Comparison of ENCODE assay signal across 19 cellular contexts in genomic region chr15:66997212-66997611, GRCh38.
DNase-seq lines count a peak whose midpoint lies in the region; ATAC-seq and TF ChIP-seq lines count a peak whose summit lies in the region.
"Had no signal": no experiment of that assay in that cellular context is flagged by ENCODE, and none has a peak within 500 bp of the region (broad histone marks: within the 10 kb centered on the region; RNA-seq: fewer than 3 reads in every experiment).

No MANE protein-coding gene starts in this region.

- H3K27ac ChIP-seq in osteoblast (ENCODE audit: low read depth, low read length): peak overlapping the region; percentile 63
- H3K27ac ChIP-seq: C4-2B, coronary artery, pancreas, upper lobe of left lung had no signal

- H3K9me3 Mint-ChIP-seq in chondrocyte (ENCODE audit: low read depth): peaks cover 6% of the 10 kb centered on the region

- H3K4me1 Mint-ChIP-seq in chondrocyte (ENCODE audit: low read depth): peaks cover 18% of the 10 kb centered on the region
- H3K4me1 Mint-ChIP-seq: T-cell had no signal

- H3K9me3 ChIP-seq in MG63 (no peaks in the 10 kb centered on the region; the same call in 1 of the 2 replicates), osteoblast (ENCODE audit: low read depth, low read length) (no peaks in the 10 kb centered on the region)
- H3K9me3 ChIP-seq: HAP-1, pancreas, upper lobe of left lung had no signal

- H3K27me3 ChIP-seq in MG63 (no peaks in the 10 kb centered on the region), osteoblast (ENCODE audit: insufficient read depth, low read length) (no peaks in the 10 kb centered on the region)
- H3K27me3 ChIP-seq: pancreas, upper lobe of left lung had no signal

- H3K36me3 ChIP-seq in MG63 (no peaks in the 10 kb centered on the region), osteoblast (ENCODE audit: insufficient read depth, low read length) (no peaks in the 10 kb centered on the region)
- H3K36me3 ChIP-seq: HAP-1, pancreas, upper lobe of left lung had no signal

- H4K20me1 ChIP-seq in osteoblast (ENCODE audit: insufficient read depth, low read length): no peaks in the 10 kb centered on the region

- H3K27ac Mint-ChIP-seq in chondrocyte (ENCODE audit: unreplicated experiment): no peak overlapping the region
- H3K27ac Mint-ChIP-seq: activated B cell treated with CpG ODN at 0.5 μM for 24 hours; activated naive CD4-positive, alpha-beta T cell treated with anti-CD3 and anti-CD28 coated beads, Interleukin-2, amount 50 U/mL, for 72 hours; T-cell had no signal

- no peak overlapping the region for H2AFZ ChIP-seq in osteoblast (ENCODE audit: low read length)

- peak; percentile 49 for DNase-seq in Daoy (ENCODE audit: low read depth)
- peak; percentile 24 for DNase-seq in MG63
- DNase-seq in chondrocyte (ENCODE audit: low spot score): no peak
- DNase-seq in osteoblast (ENCODE audit: insufficient read length, low spot score, missing footprints): peak; percentile 87
- no peak for DNase-seq in hippocampal formation (lab: John Stamatoyannopoulos, UW)
- no peak for DNase-seq in sciatic nerve (ENCODE audit: low spot score)
- DNase-seq in activated T-cell treated with anti-CD3 and anti-CD28 coated beads, Interleukin-2, amount 50 U/mL, for 1 hour: no peak
- DNase-seq in foreskin melanocyte: no peak
- DNase-seq: activated B cell treated with CpG ODN at 0.5 μM for 24 hours, islet precursor cell, NCI-H1092, NCI-H345, pancreas, T-cell, upper lobe of left lung had no signal

- H3K4me3 Mint-ChIP-seq in chondrocyte (ENCODE audit: unreplicated experiment): no peak overlapping the region
- H3K4me3 Mint-ChIP-seq: activated B cell treated with CpG ODN at 0.5 μM for 24 hours, T-cell had no signal

- H3K4me3 ChIP-seq in MG63: no peak overlapping the region
- no peak overlapping the region for H3K4me3 ChIP-seq in osteoblast (ENCODE audit: insufficient read depth, low read length)
- H3K4me3 ChIP-seq: coronary artery, HAP-1, pancreas, upper lobe of left lung had no signal

- peaks cover 35% of the 10 kb centered on the region for H3K4me1 ChIP-seq in osteoblast (ENCODE audit: insufficient read depth, low read length)
- H3K4me1 ChIP-seq: HAP-1, pancreas, upper lobe of left lung had no signal

- intact Hi-C loops in sciatic nerve (cut with DNase I): no loop called here

- no peaks in the 10 kb centered on the region for H3K27me3 Mint-ChIP-seq in chondrocyte (ENCODE audit: low read depth)
- H3K27me3 Mint-ChIP-seq: activated B cell treated with CpG ODN at 0.5 μM for 24 hours had no signal

- no peaks in the 10 kb centered on the region for H3K36me3 Mint-ChIP-seq in chondrocyte (ENCODE audit: low read depth)
- H3K36me3 Mint-ChIP-seq: activated naive CD4-positive, alpha-beta T cell treated with anti-CD3 and anti-CD28 coated beads, Interleukin-2, amount 50 U/mL, for 72 hours; T-cell had no signal

- H3K79me2 ChIP-seq in osteoblast (ENCODE audit: insufficient read depth, low read length): no peaks in the 10 kb centered on the region

- peak; percentile 46 for TF ChIP-seq CTCF in chondrocyte (IDR thresholded peaks at IDR 0.05)
- TF ChIP-seq CTCF in osteoblast (IDR thresholded peaks at IDR 0.05; ENCODE audit: extremely low read depth, low read depth, low read length): no peak

- ATAC-seq in sciatic nerve: no peak
- ATAC-seq: activated naive CD4-positive, alpha-beta T cell treated with anti-CD3 and anti-CD28 coated beads, Interleukin-2, amount 50 U/mL, for 72 hours; pancreas; T-cell had no signal

- peak overlapping the region; percentile 6 for H3K4me2 ChIP-seq in osteoblast (ENCODE audit: insufficient read depth, low read length)

Comparison
In these comparisons a context has a peak if more than half of its experiments do, and no peak if none do; other contexts are left out.
1. DNase-seq: peak in Daoy (single experiment), MG63 (single experiment) and osteoblast (single experiment); none in chondrocyte (single experiment), hippocampal formation (0 of 2), sciatic nerve (single experiment), activated T-cell treated with anti-CD3 and anti-CD28 coated beads, Interleukin-2, amount 50 U/mL, for 1 hour (single experiment) and foreskin melanocyte (single experiment).